Comparison of ENCODE assay signal across 3 cellular contexts in the genomic region with DNA sequence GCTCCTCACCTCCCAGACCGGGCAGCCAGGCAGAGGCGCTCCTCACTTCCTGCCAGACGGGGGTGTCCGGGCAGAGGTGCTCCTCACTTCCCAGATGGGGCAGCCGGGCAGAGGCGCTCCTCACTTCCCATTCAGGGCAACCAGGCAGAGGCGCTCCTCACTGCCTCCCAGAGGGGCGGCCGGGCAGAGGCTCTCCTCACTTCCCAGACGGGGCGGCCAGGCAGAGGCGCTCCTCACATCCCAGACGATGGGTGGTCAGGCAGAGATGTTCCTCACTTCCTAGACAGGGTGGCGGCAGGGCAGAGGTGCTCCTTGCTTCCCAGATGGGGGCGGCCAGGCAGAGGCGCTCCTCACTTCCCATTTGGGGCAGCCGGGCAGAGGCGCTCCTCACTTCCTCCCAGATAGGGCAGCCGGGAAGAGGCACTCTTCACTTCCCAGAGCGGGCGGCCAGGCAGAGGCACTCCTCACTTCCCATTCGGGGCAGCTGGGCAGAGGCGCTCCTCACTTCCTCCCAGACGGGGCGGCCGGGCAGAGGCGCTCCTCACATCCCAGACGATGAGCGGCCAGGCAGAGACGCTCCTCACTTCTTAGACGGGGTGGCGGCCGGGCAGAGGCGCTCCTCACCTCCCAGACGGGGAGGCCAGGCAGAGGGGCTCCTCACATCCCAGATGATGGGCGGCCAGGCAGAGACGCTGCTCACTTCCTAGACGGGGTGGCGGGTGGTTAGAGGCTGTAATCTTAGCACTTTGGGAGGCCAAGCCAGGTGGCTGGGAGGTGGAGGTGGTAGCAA. TPM values are rescaled to one million over a fixed set of nuclear protein-coding genes. Genes with fewer than 3 reads are reported as not detected.
"Had no signal": no experiment of that assay in that cellular context is flagged by ENCODE, and none has a peak within 500 bp of the region (broad histone marks: within the 10 kb centered on the region; RNA-seq: fewer than 3 reads in every experiment).

No MANE protein-coding gene starts in this region.

RNA-seq across cellular contexts. Expression of gene RAB3C, which starts 18.6 kb away (rescaled TPM):
- total RNA-seq: GM23248, H4, HFFc6 had no signal
- polyA plus RNA-seq: GM23248 had no signal
